ENCODE assay signal across 1 cellular context in the genomic region with DNA sequence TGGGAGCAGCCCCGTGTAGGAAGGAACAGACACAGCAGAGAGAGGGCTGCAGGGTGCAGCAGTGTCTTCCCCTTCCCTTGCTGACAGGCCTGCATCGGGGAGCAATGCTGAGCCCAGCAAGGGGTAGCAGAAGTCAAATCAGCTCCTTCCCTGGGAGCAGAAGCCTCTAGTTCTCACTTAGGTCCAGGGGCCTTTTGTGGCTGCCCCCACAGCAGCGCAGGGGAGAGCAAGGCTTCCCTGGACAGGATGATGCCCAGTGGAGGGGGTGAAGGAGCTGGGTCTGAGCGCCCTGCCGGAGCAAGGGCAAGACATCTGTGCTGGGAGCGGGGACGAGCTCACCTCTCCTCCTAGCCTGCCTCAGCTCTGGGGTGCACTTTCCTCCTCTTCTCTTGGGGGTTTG.
TF ChIP-seq lines count a peak whose summit lies in the region.

No MANE protein-coding gene starts in this region.

TF ChIP-seq in GM12878, 131 proteins besides CTCF, POLR2A, EP300 and RAD21:
- TF ChIP-seq ETV6 (conservative IDR thresholded peaks at IDR 0.05 in 1 of 2, IDR thresholded peaks at IDR 0.05 in 1 of 2; ENCODE audit: borderline replicate concordance in 1 of 2, low read depth in 1 of 2), result 0 out of 4 replicates have a peak, but pooled peaks of 1 of the 2 experiments have one; percentile 22
- no peak for TF ChIP-seq NR2C2 (IDR thresholded peaks at IDR 0.05; ENCODE audit: borderline replicate concordance, control insufficient read depth, insufficient read length, low read depth)
- TF ChIP-seq YY1 (IDR thresholded peaks at IDR 0.05; ENCODE audit: low read depth, low read length), result no peak
